Comparison of ENCODE assay signal across 10 cellular contexts in genomic region chr17:29412780-29413565, GRCh38. TPM values are rescaled to one million over a fixed set of nuclear protein-coding genes. Genes with fewer than 3 reads are reported as not detected.
A peak's percentile ranks its signal among the peaks of the same experiment; 100 is the strongest.
DNase-seq lines count a peak whose midpoint lies in the region; ATAC-seq and TF ChIP-seq lines count a peak whose summit lies in the region.
"Had no signal": no experiment of that assay in that cellular context is flagged by ENCODE, and none has a peak within 500 bp of the region (broad histone marks: within the 10 kb centered on the region; RNA-seq: fewer than 3 reads in every experiment).

No MANE protein-coding gene starts in this region.

- peak; percentile 83 for DNase-seq in A172 (ENCODE audit: low spot score)
- peak; percentile 87 for DNase-seq in ELR (ENCODE audit: low read depth)
- DNase-seq in T-helper 17 cell, result no peak
- DNase-seq in foreskin fibroblast, result peak; percentile 69 to 79
- no peak for DNase-seq in NCI-H1930 (lab: John Stamatoyannopoulos, UW)
- no peak for DNase-seq in ACHN
- no peak for DNase-seq in activated CD4-positive, alpha-beta T cell treated with anti-CD3 and anti-CD28 coated beads for 4 hours
- DNase-seq: DMS79 treated with DMSO at 0.1 percent for 48 hours, uterus had no signal

- H3K9me3 ChIP-seq in T-helper 17 cell (ENCODE audit: control insufficient read depth, low read length, poor library complexity, severe bottlenecking), result no peaks in the 10 kb centered on the region
- H3K9me3 ChIP-seq: uterus had no signal

- H3K4me3 Mint-ChIP-seq in T-helper 17 cell, result no peak overlapping the region

- H3K27me3 Mint-ChIP-seq in T-helper 17 cell, result no peaks in the 10 kb centered on the region

- in situ Hi-C loops in ACHN (cut with HindIII; ENCODE audit: low pct_ligation_motif_present, low pct_unique_long_range_greater_than_20kb, low sequenced_read_pairs), result no loop called here

- ATAC-seq in T-helper 17 cell, result no peak
- ATAC-seq in GM21786 (IDR thresholded peaks at IDR 0.05; ENCODE audit: unreplicated experiment), result no peak

- TF ChIP-seq CTCF in foreskin fibroblast (IDR thresholded peaks at IDR 0.05; ENCODE audit: low read depth, low read length), result no peak

- H3K4me3 ChIP-seq in foreskin fibroblast (ENCODE audit: low read depth in 1 of 2, low read length in 2 of 2), result no peak overlapping the region
- H3K4me3 ChIP-seq: uterus had no signal

- H3K27ac Mint-ChIP-seq in T-helper 17 cell, result peak overlapping the region; percentile 79

- peaks cover 2% of the 10 kb centered on the region for H3K36me3 Mint-ChIP-seq in T-helper 17 cell (ENCODE audit: low read depth)

- H3K4me1 Mint-ChIP-seq in T-helper 17 cell, result peaks cover 26% of the 10 kb centered on the region

RNA-seq across cellular contexts. Expression of gene TAOK1, which starts 22.8 kb away (rescaled TPM):
- total RNA-seq in A172 (2014; rRNA removed; shearing (Covaris generic)), result 46.6 and 64.3 TPM in 2 replicates
- total RNA-seq in T-helper 17 cell, result 10 to 100 TPM; 54.3 to 58.2 TPM

Comparison
In these comparisons a context has a peak if more than half of its experiments do, and no peak if none do; other contexts are left out.
1. DNase-seq: peak in A172 (single experiment), ELR (single experiment) and foreskin fibroblast (2 of 2); none in T-helper 17 cell (0 of 3), NCI-H1930 (0 of 2), ACHN (single experiment) and activated CD4-positive, alpha-beta T cell treated with anti-CD3 and anti-CD28 coated beads for 4 hours (0 of 2).